25 cellular contexts compared by ENCODE assay signal in genomic region chr10:44245601-44245938, GRCh38.
DNase-seq lines count a peak whose midpoint lies in the region; TF ChIP-seq lines count a peak whose summit lies in the region.
"Had no signal": no experiment of that assay in that cellular context is flagged by ENCODE, and none has a peak within 500 bp of the region (broad histone marks: within the 10 kb centered on the region; RNA-seq: fewer than 3 reads in every experiment).

No MANE protein-coding gene starts in this region.

- no peaks in the 10 kb centered on the region for H3K4me1 ChIP-seq in HEK293 (ENCODE audit: control insufficient read depth, insufficient read depth, low read length)
- H3K4me1 ChIP-seq: sigmoid colon, stomach, tibial nerve had no signal

- no peaks in the 10 kb centered on the region for H3K9me3 ChIP-seq in HEK293 (ENCODE audit: control insufficient read depth, insufficient read depth, low read depth, low read length)
- H3K9me3 ChIP-seq: stomach had no signal

- H3K36me3 ChIP-seq in HEK293 (ENCODE audit: control insufficient read depth in 2 of 2, insufficient read depth in 1 of 2, low read length in 2 of 2): no peaks in the 10 kb centered on the region
- H3K36me3 ChIP-seq: sigmoid colon, stomach, tibial nerve had no signal

- no peak overlapping the region for H3K4me3 ChIP-seq in HEK293 (ENCODE audit: low read depth, low read length)
- H3K4me3 ChIP-seq in astrocyte of the spinal cord (ENCODE audit: low read depth, low read length): no peak overlapping the region
- H3K4me3 ChIP-seq in fibroblast of pulmonary artery (replicated peaks; ENCODE audit: low read depth, low read length): no peak overlapping the region
- H3K4me3 ChIP-seq: lung, sigmoid colon, stomach, tibial nerve had no signal

- POLR2A ChIA-PET in HEK293 (lab: Yijun Ruan, JAX): no interaction called here

- DNase-seq in astrocyte of the spinal cord (ENCODE audit: low read depth, low spot score) (peak; percentile 22), fibroblast of pulmonary artery (ENCODE audit: low read depth) (peak; percentile 75), renal cortical epithelial cell (ENCODE audit: low read depth) (peak; percentile 26), NCI-H345 treated with DMSO at 0.1 percent for 48 hours (lab: John Stamatoyannopoulos, UW; ENCODE audit: unreplicated experiment) (no peak), RPMI8226 (no peak), NCI-H774 (lab: John Stamatoyannopoulos, UW) (no peak)
- DNase-seq: activated CD8-positive, alpha-beta memory T cell treated with anti-CD3 and anti-CD28 coated beads for 24 hours; activated T-cell treated with anti-CD3 and anti-CD28 coated beads, Interleukin-2, amount 50 U/mL, for 1 hour; AML-193; amniotic stem cell; CD8-positive, alpha-beta memory T cell; DMS153; islet precursor cell; NCI-H1105; NCI-H2029 treated with DMSO at 0.1 percent for 48 hours; NCI-H226; SHP77; sigmoid colon; stimulated activated CD4-positive, alpha-beta T cell treated with anti-CD3 and anti-CD28 coated beads, Interleukin-15, amount 100 ng/mL, for 24 hours; stomach; T-cell had no signal

- TF ChIP-seq CTCF in HEK293 (tag by site-specific recombination; IDR thresholded peaks at IDR 0.05) (no peak), astrocyte of the spinal cord (IDR thresholded peaks at IDR 0.05; ENCODE audit: low read depth, low read length) (no peak), fibroblast of pulmonary artery (IDR thresholded peaks at IDR 0.05; ENCODE audit: low read length, missing control alignments) (no peak)

- CTCF ChIA-PET in HEK293 (lab: Yijun Ruan, JAX): no interaction called here

- H3K27ac ChIP-seq in HEK293 (ENCODE audit: extremely low read depth, low read depth, low read length): no peak overlapping the region
- H3K27ac ChIP-seq: parathyroid adenoma, sigmoid colon, stomach, tibial nerve had no signal

- in situ Hi-C loops in astrocyte of the spinal cord (cut with HindIII; ENCODE audit: low sequenced_read_pairs): no loop called here

TF ChIP-seq in HEK293, 187 proteins besides CTCF, POLR2A, EP300 and RAD21 (continues in another document):
- TF ChIP-seq ZNF138 (tag by site-specific recombination; IDR thresholded peaks at IDR 0.05; ENCODE audit: borderline replicate concordance): no peak
- TF ChIP-seq SCRT2 (tag by site-specific recombination; IDR thresholded peaks at IDR 0.05): no peak
- TF ChIP-seq SP3 (tag by site-specific recombination; IDR thresholded peaks at IDR 0.05): no peak
- TF ChIP-seq ZFP69B (tag by site-specific recombination; IDR thresholded peaks at IDR 0.05): peak; percentile 81
- 0 out of 2 replicates have a peak, but pooled peaks have one; percentile 30 for TF ChIP-seq ZSCAN30 (tag by site-specific recombination; IDR thresholded peaks at IDR 0.05)
- no peak for TF ChIP-seq ZNF610 (tag by site-specific recombination; IDR thresholded peaks at IDR 0.05; ENCODE audit: borderline replicate concordance)
- TF ChIP-seq IKZF3 (tag by site-specific recombination; IDR thresholded peaks at IDR 0.05): no peak
- TF ChIP-seq KLF10 (tag by site-specific recombination; IDR thresholded peaks at IDR 0.05): no peak
- peak; percentile 51 for TF ChIP-seq FEZF1 (tag by site-specific recombination; IDR thresholded peaks at IDR 0.05)
- TF ChIP-seq ZNF121 (tag by site-specific recombination; IDR thresholded peaks at IDR 0.05): no peak
- TF ChIP-seq ZNF544 (tag by site-specific recombination; IDR thresholded peaks at IDR 0.05): no peak
- no peak for TF ChIP-seq TRIM28 (IDR thresholded peaks at IDR 0.05; ENCODE audit: borderline replicate concordance, low read length)
- TF ChIP-seq, protein P1, sequence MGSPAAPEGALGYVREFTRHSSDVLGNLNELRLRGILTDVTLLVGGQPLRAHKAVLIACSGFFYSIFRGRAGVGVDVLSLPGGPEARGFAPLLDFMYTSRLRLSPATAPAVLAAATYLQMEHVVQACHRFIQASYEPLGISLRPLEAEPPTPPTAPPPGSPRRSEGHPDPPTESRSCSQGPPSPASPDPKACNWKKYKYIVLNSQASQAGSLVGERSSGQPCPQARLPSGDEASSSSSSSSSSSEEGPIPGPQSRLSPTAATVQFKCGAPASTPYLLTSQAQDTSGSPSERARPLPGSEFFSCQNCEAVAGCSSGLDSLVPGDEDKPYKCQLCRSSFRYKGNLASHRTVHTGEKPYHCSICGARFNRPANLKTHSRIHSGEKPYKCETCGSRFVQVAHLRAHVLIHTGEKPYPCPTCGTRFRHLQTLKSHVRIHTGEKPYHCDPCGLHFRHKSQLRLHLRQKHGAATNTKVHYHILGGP (tag by site-specific recombination; IDR thresholded peaks at IDR 0.05): peak; percentile 22; the same call in 1 of the 2 replicates
- no peak for TF ChIP-seq ZNF391 (tag by site-specific recombination; IDR thresholded peaks at IDR 0.05; ENCODE audit: borderline replicate concordance, low read depth)
- TF ChIP-seq, protein P2, sequence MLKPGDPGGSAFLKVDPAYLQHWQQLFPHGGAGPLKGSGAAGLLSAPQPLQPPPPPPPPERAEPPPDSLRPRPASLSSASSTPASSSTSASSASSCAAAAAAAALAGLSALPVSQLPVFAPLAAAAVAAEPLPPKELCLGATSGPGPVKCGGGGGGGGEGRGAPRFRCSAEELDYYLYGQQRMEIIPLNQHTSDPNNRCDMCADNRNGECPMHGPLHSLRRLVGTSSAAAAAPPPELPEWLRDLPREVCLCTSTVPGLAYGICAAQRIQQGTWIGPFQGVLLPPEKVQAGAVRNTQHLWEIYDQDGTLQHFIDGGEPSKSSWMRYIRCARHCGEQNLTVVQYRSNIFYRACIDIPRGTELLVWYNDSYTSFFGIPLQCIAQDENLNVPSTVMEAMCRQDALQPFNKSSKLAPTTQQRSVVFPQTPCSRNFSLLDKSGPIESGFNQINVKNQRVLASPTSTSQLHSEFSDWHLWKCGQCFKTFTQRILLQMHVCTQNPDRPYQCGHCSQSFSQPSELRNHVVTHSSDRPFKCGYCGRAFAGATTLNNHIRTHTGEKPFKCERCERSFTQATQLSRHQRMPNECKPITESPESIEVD (tag by site-specific recombination; IDR thresholded peaks at IDR 0.05): peak; percentile 92
- peak; percentile 80 for TF ChIP-seq ZNF660 (tag by site-specific recombination; IDR thresholded peaks at IDR 0.05)
- TF ChIP-seq MZF1 (tag by site-specific recombination; IDR thresholded peaks at IDR 0.05; ENCODE audit: borderline replicate concordance): no peak
- TF ChIP-seq ZNF335 (tag by site-specific recombination; conservative IDR thresholded peaks at IDR 0.05): peak; percentile 58
- TF ChIP-seq ZNF704 (tag by site-specific recombination; IDR thresholded peaks at IDR 0.05): no peak
- no peak for TF ChIP-seq ZFP3 (tag by site-specific recombination; IDR thresholded peaks at IDR 0.05; ENCODE audit: low read depth)
- TF ChIP-seq ZNF777 (tag by site-specific recombination; IDR thresholded peaks at IDR 0.05; ENCODE audit: borderline replicate concordance): no peak
- peak; percentile 86 for TF ChIP-seq ZNF629 (tag by site-specific recombination; IDR thresholded peaks at IDR 0.05)
- no peak for TF ChIP-seq ZNF274 (IDR thresholded peaks at IDR 0.05; ENCODE audit: low read length)
- no peak for TF ChIP-seq ZNF274 (tag by site-specific recombination; IDR thresholded peaks at IDR 0.05; ENCODE audit: borderline replicate concordance)
- TF ChIP-seq ZNF24 (tag by site-specific recombination; IDR thresholded peaks at IDR 0.05): peak; percentile 71; the same call in 1 of the 2 replicates
- TF ChIP-seq, protein P3, sequence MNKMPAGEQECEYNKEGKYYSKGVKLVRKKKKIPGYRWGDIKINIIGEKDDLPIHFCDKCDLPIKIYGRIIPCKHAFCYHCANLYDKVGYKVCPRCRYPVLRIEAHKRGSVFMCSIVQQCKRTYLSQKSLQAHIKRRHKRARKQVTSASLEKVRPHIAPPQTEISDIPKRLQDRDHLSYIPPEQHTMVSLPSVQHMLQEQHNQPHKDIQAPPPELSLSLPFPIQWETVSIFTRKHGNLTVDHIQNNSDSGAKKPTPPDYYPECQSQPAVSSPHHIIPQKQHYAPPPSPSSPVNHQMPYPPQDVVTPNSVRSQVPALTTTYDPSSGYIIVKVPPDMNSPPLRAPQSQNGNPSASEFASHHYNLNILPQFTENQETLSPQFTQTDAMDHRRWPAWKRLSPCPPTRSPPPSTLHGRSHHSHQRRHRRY (tag by site-specific recombination; IDR thresholded peaks at IDR 0.05): no peak
- no peak for TF ChIP-seq ZNF555 (tag by site-specific recombination; conservative IDR thresholded peaks at IDR 0.05)
- TF ChIP-seq ZNF19 (tag by site-specific recombination; IDR thresholded peaks at IDR 0.05; ENCODE audit: low read depth): 0 out of 2 replicates have a peak, but pooled peaks have one; percentile 7
- TF ChIP-seq, protein P4, sequence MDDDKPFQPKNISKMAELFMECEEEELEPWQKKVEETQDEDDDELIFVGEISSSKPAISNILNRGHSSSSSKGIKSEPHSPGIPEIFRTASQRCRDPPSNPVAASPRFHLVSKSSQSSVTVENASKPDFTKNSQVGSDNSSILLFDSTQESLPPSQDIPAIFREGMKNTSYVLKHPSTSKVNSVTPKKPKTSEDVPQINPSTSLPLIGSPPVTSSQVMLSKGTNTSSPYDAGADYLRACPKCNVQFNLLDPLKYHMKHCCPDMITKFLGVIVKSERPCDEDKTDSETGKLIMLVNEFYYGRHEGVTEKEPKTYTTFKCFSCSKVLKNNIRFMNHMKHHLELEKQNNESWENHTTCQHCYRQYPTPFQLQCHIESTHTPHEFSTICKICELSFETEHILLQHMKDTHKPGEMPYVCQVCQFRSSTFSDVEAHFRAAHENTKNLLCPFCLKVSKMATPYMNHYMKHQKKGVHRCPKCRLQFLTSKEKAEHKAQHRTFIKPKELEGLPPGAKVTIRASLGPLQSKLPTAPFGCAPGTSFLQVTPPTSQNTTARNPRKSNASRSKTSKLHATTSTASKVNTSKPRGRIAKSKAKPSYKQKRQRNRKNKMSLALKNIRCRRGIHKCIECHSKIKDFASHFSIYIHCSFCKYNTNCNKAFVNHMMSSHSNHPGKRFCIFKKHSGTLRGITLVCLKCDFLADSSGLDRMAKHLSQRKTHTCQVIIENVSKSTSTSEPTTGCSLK (tag by site-specific recombination; IDR thresholded peaks at IDR 0.05): no peak
- TF ChIP-seq ZNF394 (tag by site-specific recombination; IDR thresholded peaks at IDR 0.05; ENCODE audit: borderline replicate concordance): no peak

Comparison
In these comparisons a context has a peak if more than half of its experiments do, and no peak if none do; other contexts are left out.
1. DNase-seq: peak in astrocyte of the spinal cord (single experiment), fibroblast of pulmonary artery (single experiment) and renal cortical epithelial cell (single experiment); none in NCI-H345 treated with DMSO at 0.1 percent for 48 hours (single experiment), RPMI8226 (single experiment) and NCI-H774 (single experiment).